Comparison of ENCODE assay signal across 8 cellular contexts in the genomic region with DNA sequence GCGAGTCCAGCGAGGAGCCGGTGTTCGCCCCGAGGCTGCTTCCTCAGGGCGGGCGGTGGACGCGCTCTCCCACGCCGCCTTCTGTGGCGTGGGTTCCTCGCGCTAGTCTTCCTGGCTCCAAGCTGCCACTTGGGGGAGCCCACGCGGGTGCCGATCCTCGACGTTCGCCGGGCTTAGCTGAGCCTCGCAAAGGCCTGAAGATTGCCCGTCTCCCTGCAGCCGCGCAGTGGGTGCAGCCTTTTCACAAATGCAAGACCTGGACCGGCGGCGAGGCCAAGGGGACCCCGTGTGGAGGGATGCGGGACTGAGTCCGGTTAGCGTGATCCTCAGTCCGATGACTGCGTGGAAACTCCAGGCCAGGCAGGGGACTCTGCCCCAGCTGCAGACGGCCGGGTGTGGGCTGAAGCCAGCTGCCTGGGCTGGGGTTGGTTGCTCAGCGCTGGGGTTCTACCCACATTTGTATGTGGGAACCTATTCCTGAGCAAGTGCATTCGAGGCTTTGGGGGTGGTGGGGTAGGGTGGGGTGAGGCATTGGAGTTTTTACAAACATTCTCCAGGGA. TPM values are rescaled to one million over a fixed set of nuclear protein-coding genes. Genes with fewer than 3 reads are reported as not detected.
DNase-seq lines count a peak whose midpoint lies in the region; ATAC-seq and TF ChIP-seq lines count a peak whose summit lies in the region.

No MANE protein-coding gene starts in this region.

- H3K4me3 ChIP-seq in SJCRH30: peak overlapping the region; percentile 49
- peak overlapping the region; percentile 91 for H3K4me3 ChIP-seq in effector memory CD4-positive, alpha-beta T cell (ENCODE audit: insufficient read depth, low read depth, low read length, poor library complexity, severe bottlenecking)

- no peaks in the 10 kb centered on the region for H3K9me3 ChIP-seq in SJCRH30 (replicated peaks)
- H3K9me3 ChIP-seq in effector memory CD4-positive, alpha-beta T cell (ENCODE audit: control insufficient read depth, low read length): no peaks in the 10 kb centered on the region

- H3K27me3 ChIP-seq in SJCRH30: no peaks in the 10 kb centered on the region
- H3K27me3 ChIP-seq in effector memory CD4-positive, alpha-beta T cell (replicated peaks; ENCODE audit: control insufficient read depth, insufficient read depth, low read length, poor library complexity, severe bottlenecking): no peaks in the 10 kb centered on the region

- H3K4me3 Mint-ChIP-seq in natural killer cell treated with Interleukin-12 subunit alpha and Interleukin-12 subunit beta and Interleukin-15 and Interleukin-18, amount 100 ng/mL, for 72 hours: peak overlapping the region; percentile 81

- H3K36me3 ChIP-seq in SJCRH30: no peaks in the 10 kb centered on the region
- H3K36me3 ChIP-seq in effector memory CD4-positive, alpha-beta T cell (ENCODE audit: control insufficient read depth, insufficient read depth, low read length): no peaks in the 10 kb centered on the region

- peaks cover 29 to 39% of the 10 kb centered on the region in 2 donors for H3K4me1 Mint-ChIP-seq in natural killer cell treated with Interleukin-12 subunit alpha and Interleukin-12 subunit beta and Interleukin-15 and Interleukin-18, amount 100 ng/mL, for 72 hours (ENCODE audit: low read depth in 2 of 2)

- H3K4me1 ChIP-seq in SJCRH30: peaks cover 4% of the 10 kb centered on the region
- peaks cover 15% of the 10 kb centered on the region for H3K4me1 ChIP-seq in effector memory CD4-positive, alpha-beta T cell (ENCODE audit: control insufficient read depth, insufficient read depth, low read length, poor library complexity, severe bottlenecking)

- peak; percentile 64 for DNase-seq in stimulated activated CD8-positive, alpha-beta memory T cell treated with anti-CD3 and anti-CD28 coated beads, Interleukin-12 subunit alpha, Interleukin-12 subunit beta, amount 100 ng/mL, for 1 hour (ENCODE audit: low read depth)
- DNase-seq in stimulated activated CD8-positive, alpha-beta memory T cell treated with anti-CD3 and anti-CD28 coated beads, Interleukin-4, amount 100 ng/mL, for 48 hours: no peak
- DNase-seq in SJCRH30 (no peak), omental fat pad (ENCODE audit: low spot score) (no peak)
- DNase-seq in effector memory CD4-positive, alpha-beta T cell: peak in 1 of 3 donors; percentile 72
- no peak for DNase-seq in natural killer cell treated with Interleukin-12 subunit alpha and Interleukin-12 subunit beta and Interleukin-15 and Interleukin-18, amount 100 ng/mL, for 72 hours (ENCODE audit: low spot score)

- H3K9me3 Mint-ChIP-seq in natural killer cell treated with Interleukin-12 subunit alpha and Interleukin-12 subunit beta and Interleukin-15 and Interleukin-18, amount 100 ng/mL, for 72 hours: no peaks in the 10 kb centered on the region

- ATAC-seq in HG03039 (IDR thresholded peaks at IDR 0.05; ENCODE audit: unreplicated experiment) (peak; percentile 19), omental fat pad (ENCODE audit: low FRiP score) (no peak), GM21381 (IDR thresholded peaks at IDR 0.05; ENCODE audit: unreplicated experiment) (no peak)
- no peak for ATAC-seq in natural killer cell treated with Interleukin-12 subunit alpha and Interleukin-12 subunit beta and Interleukin-15 and Interleukin-18, amount 100 ng/mL, for 72 hours

- no peak overlapping the region for H3K27ac ChIP-seq in SJCRH30
- peak overlapping the region; percentile 90 for H3K27ac ChIP-seq in effector memory CD4-positive, alpha-beta T cell (ENCODE audit: insufficient read depth, low read length, poor library complexity, severe bottlenecking)

- no peaks in the 10 kb centered on the region for H3K27me3 Mint-ChIP-seq in natural killer cell treated with Interleukin-12 subunit alpha and Interleukin-12 subunit beta and Interleukin-15 and Interleukin-18, amount 100 ng/mL, for 72 hours

- peak overlapping the region; percentile 91 to 100 for H3K27ac Mint-ChIP-seq in natural killer cell treated with Interleukin-12 subunit alpha and Interleukin-12 subunit beta and Interleukin-15 and Interleukin-18, amount 100 ng/mL, for 72 hours

- TF ChIP-seq CTCF in omental fat pad (IDR thresholded peaks at IDR 0.05): peak in 1 of 3 donors; percentile 8

- H3K36me3 Mint-ChIP-seq in natural killer cell treated with Interleukin-12 subunit alpha and Interleukin-12 subunit beta and Interleukin-15 and Interleukin-18, amount 100 ng/mL, for 72 hours: no peaks in the 10 kb centered on the region

RNA-seq across cellular contexts. Expression of a gene that starts 16.6 kb away (rescaled TPM):
- 32.0 and 33.4 TPM in 2 replicates for total RNA-seq in SJCRH30 (2014; rRNA removed; shearing (Covaris generic))
- not detected for total RNA-seq in natural killer cell treated with Interleukin-12 subunit alpha and Interleukin-12 subunit beta and Interleukin-15 and Interleukin-18, amount 100 ng/mL, for 72 hours
- total RNA-seq in omental fat pad: 10 to 100 TPM; 19.1 to 61.8 (median 28.3) TPM

RNA-seq across cellular contexts. Expression of a gene that starts 45.6 kb away (rescaled TPM):
- total RNA-seq in SJCRH30 (2014; rRNA removed; shearing (Covaris generic)): not detected in 2 replicates
- not detected for total RNA-seq in natural killer cell treated with Interleukin-12 subunit alpha and Interleukin-12 subunit beta and Interleukin-15 and Interleukin-18, amount 100 ng/mL, for 72 hours
- not detected for total RNA-seq in omental fat pad

RNA-seq across cellular contexts. Expression of a gene that starts 48.2 kb away (rescaled TPM):
- total RNA-seq in SJCRH30 (2014; rRNA removed; shearing (Covaris generic)): not detected in 2 replicates
- total RNA-seq in natural killer cell treated with Interleukin-12 subunit alpha and Interleukin-12 subunit beta and Interleukin-15 and Interleukin-18, amount 100 ng/mL, for 72 hours: not detected
- total RNA-seq in omental fat pad: 100 to 1,000 TPM in 1 of 4 donors, 10 to 100 TPM in 3; 12.9 to 150 (median 33.1) TPM

Comparison
In these comparisons a context has a peak if more than half of its experiments do, and no peak if none do; other contexts are left out.
1. RNA of a gene that starts 16.6 kb away (total RNA-seq): 19.1 to 61.8 TPM in omental fat pad and 32.0 to 33.4 TPM in SJCRH30; not detected in natural killer cell treated with Interleukin-12 subunit alpha and Interleukin-12 subunit beta and Interleukin-15 and Interleukin-18, amount 100 ng/mL, for 72 hours; every median in the first group is over 10 times any median in the second.
2. RNA of a gene that starts 48.2 kb away (total RNA-seq): 12.9 to 150 TPM in omental fat pad; not detected in SJCRH30 and not detected in natural killer cell treated with Interleukin-12 subunit alpha and Interleukin-12 subunit beta and Interleukin-15 and Interleukin-18, amount 100 ng/mL, for 72 hours; every median in the first group is over 10 times any median in the second.